14 cellular contexts compared by ENCODE assay signal in the genomic region with DNA sequence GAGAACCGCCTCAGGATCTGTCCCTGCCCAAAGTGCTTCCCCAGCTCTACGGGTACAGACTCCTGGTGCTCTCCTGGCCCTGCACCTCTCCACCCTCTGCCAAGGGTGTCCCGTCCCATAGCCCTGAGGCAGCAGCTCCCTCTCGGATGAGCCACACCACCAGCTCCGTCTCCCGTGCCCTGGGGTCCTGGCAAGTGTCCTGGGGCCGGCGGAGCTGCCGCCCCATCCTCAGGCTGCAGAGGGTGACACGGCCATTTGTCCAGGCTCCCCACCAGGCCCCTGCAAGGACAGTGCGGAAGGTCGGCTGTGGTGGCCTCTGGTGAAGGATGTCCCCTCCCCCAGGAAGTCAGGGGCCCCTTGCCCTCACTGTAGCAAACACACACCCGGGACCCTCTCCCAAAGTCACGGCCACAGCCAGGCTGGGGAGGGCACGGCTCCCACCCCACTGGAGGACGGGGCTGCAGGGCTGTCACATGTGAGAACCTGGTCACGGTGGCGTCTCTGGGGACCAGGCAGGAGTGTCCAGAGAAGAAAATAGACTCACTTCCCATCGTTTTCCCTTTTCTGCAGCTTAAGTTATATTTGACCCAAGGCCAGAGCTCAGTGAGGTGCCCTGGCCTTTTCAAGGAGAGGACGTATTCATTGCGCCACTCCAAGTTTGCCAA.
DNase-seq lines count a peak whose midpoint lies in the region; ATAC-seq, FAIRE-seq and TF ChIP-seq lines count a peak whose summit lies in the region.
"Had no signal": no experiment of that assay in that cellular context is flagged by ENCODE, and none has a peak within 500 bp of the region (broad histone marks: within the 10 kb centered on the region; RNA-seq: fewer than 3 reads in every experiment).

No MANE protein-coding gene starts in this region.

- ATAC-seq in GM19043 (IDR thresholded peaks at IDR 0.05; ENCODE audit: low read depth, unreplicated experiment) (peak; percentile 18), activated B cell treated with CpG ODN at 0.5 μM for 24 hours (ENCODE audit: low read depth) (peak; percentile 17), HepG2 (peak; percentile 42)

- H3K4me3 ChIP-seq in BLaER1 (no peak overlapping the region), HepG2 (replicated peaks in 1 of 3; ENCODE audit: insufficient read depth in 1 of 3, low read depth in 2 of 3, low read length in 3 of 3) (peak overlapping the region in 1 of 3 experiments; percentile 49; a peak in 1 of 6 replicates), transverse colon (no peak overlapping the region)
- H3K4me3 ChIP-seq: upper lobe of left lung had no signal

- H3K4me3 Mint-ChIP-seq in activated B cell treated with CpG ODN at 0.5 μM for 24 hours, result no peak overlapping the region
- no peak overlapping the region for H3K4me3 Mint-ChIP-seq in activated CD4-positive, alpha-beta memory T cell treated with anti-CD3 and anti-CD28 coated beads for 36 hours
- H3K4me3 Mint-ChIP-seq: activated T-cell treated with anti-CD3 and anti-CD28 coated beads, Interleukin-2, amount 50 U/mL, for 24 hours; HFFc6 had no signal

- H3K9me3 ChIP-seq in BLaER1 (no peaks in the 10 kb centered on the region), HepG2 (ENCODE audit: low read length) (no peaks in the 10 kb centered on the region), transverse colon (no peaks in the 10 kb centered on the region)
- H3K9me3 ChIP-seq: upper lobe of left lung had no signal

- TF ChIP-seq POLR2A in HepG2 (IDR thresholded peaks at IDR 0.05; ENCODE audit: insufficient read depth in 1 of 2, low read depth in 2 of 2, low read length in 2 of 2) (no peak), transverse colon (IDR thresholded peaks at IDR 0.05) (no peak)

- H4K20me1 ChIP-seq in BLaER1 (no peaks in the 10 kb centered on the region), HepG2 (ENCODE audit: insufficient read depth, low read length) (no peaks in the 10 kb centered on the region)

- POLR2A ChIA-PET in activated B cell treated with CpG ODN at 0.5 μM for 24 hours (lab: Charles Lee), result interaction anchor here (1.1 to 2.0 kb wide), 5 partner anchors 54 to 145 kb away, joined by 3 to 20 read pairs (median 7); no protein-coding TSS in a partner anchor
- POLR2A ChIA-PET in HepG2 (lab: Yijun Ruan, JAX), result interaction anchor here (1.1 kb wide), 1 partner anchor 101 kb away, joined by 3 read pairs; no protein-coding TSS in a partner anchor
- POLR2A ChIA-PET in activated CD4-positive, alpha-beta memory T cell treated with anti-CD3 and anti-CD28 coated beads for 36 hours (lab: Charles Lee), result no interaction called here

- H3K27ac Mint-ChIP-seq in activated B cell treated with CpG ODN at 0.5 μM for 24 hours, result no peak overlapping the region
- no peak overlapping the region for H3K27ac Mint-ChIP-seq in activated CD4-positive, alpha-beta memory T cell treated with anti-CD3 and anti-CD28 coated beads for 36 hours
- H3K27ac Mint-ChIP-seq: activated T-cell treated with anti-CD3 and anti-CD28 coated beads, Interleukin-2, amount 50 U/mL, for 24 hours; HFFc6; progenitor cell of endocrine pancreas had no signal

- H3K4me1 ChIP-seq in BLaER1 (peaks cover 66% of the 10 kb centered on the region), HepG2 (ENCODE audit: insufficient read depth, low read length) (peaks cover 17% of the 10 kb centered on the region), transverse colon (peaks cover 7 to 12% (median 8%) of the 10 kb centered on the region in 4 donors)

- no peak for FAIRE-seq in HepG2 (lab: Jason Lieb, UNC)
- FAIRE-seq: small intestine had no signal

- H3K9ac ChIP-seq in BLaER1 (no peak overlapping the region), HepG2 (ENCODE audit: insufficient read depth, low read depth, low read length) (no peak overlapping the region)

- no peaks in the 10 kb centered on the region for H3K79me2 ChIP-seq in HepG2 (ENCODE audit: insufficient read depth, low read length)

- H3K27me3 ChIP-seq in BLaER1 (no peaks in the 10 kb centered on the region), HepG2 (ENCODE audit: control insufficient read depth in 1 of 2, insufficient read depth in 2 of 2, low read length in 2 of 2) (peaks cover 6 to 52% of the 10 kb centered on the region in 2 experiments), transverse colon (peaks cover 64% of the 10 kb centered on the region)

- DNase-seq in activated B cell treated with CpG ODN at 0.5 μM for 24 hours (no peak), HepG2 (ENCODE audit: low spot score) (no peak), anterior cingulate cortex (lab: John Stamatoyannopoulos, UW) (no peak), transverse colon (no peak), DMS79 (lab: John Stamatoyannopoulos, UW) (no peak)
- no peak for DNase-seq in activated CD4-positive, alpha-beta memory T cell treated with anti-CD3 and anti-CD28 coated beads for 36 hours
- DNase-seq: NCI-H1417 treated with DMSO at 0.1 percent for 48 hours had no signal

- no peak overlapping the region for H2AFZ ChIP-seq in HepG2 (ENCODE audit: low read length)

- BruUV-seq in HepG2 (replicated peaks; lab: Mats Ljungman, UMichigan), result no TSS peak

- no peak for TF ChIP-seq EP300 in HepG2 (IDR thresholded peaks at IDR 0.05; ENCODE audit: low read depth in 2 of 2, low read length in 2 of 2)
- no peak for TF ChIP-seq EP300 in HepG2 (CRISPR knock-in tag; IDR thresholded peaks at IDR 0.05; ENCODE audit: borderline replicate concordance)
- TF ChIP-seq EP300 in transverse colon (IDR thresholded peaks at IDR 0.05; ENCODE audit: low read depth), result no peak

- H3K27me3 Mint-ChIP-seq in activated B cell treated with CpG ODN at 0.5 μM for 24 hours, result no peaks in the 10 kb centered on the region
- H3K27me3 Mint-ChIP-seq in activated CD4-positive, alpha-beta memory T cell treated with anti-CD3 and anti-CD28 coated beads for 36 hours, result no peaks in the 10 kb centered on the region
- H3K27me3 Mint-ChIP-seq: activated T-cell treated with anti-CD3 and anti-CD28 coated beads, Interleukin-2, amount 50 U/mL, for 24 hours had no signal

- peak overlapping the region; percentile 59 for H3K27ac ChIP-seq in BLaER1
- no peak overlapping the region for H3K27ac ChIP-seq in HepG2 (ENCODE audit: extremely low read length, insufficient read depth, low read length)
- no peak overlapping the region for H3K27ac ChIP-seq in transverse colon
- H3K27ac ChIP-seq: upper lobe of left lung had no signal

- no peak for TF ChIP-seq RAD21 in HepG2 (CRISPR knock-in tag; IDR thresholded peaks at IDR 0.05)

- intact Hi-C loops in activated B cell treated with CpG ODN at 0.5 μM for 24 hours (cut with micrococcal nuclease) (loop anchor here (1.0 kb wide), 4 partner anchors 14 to 200 kb away; no protein-coding TSS in a partner anchor), HepG2 (cut with micrococcal nuclease; ENCODE audit: unreplicated experiment) (loop anchor here (1.0 to 5.0 kb wide), 4 partner anchors 107 to 261 kb away; no protein-coding TSS in a partner anchor), transverse colon (cut with DNase I; ENCODE audit: low total_unique reads) (loop anchor here (5.0 to 10.0 kb wide), 2 partner anchors 109 to 207 kb away; no protein-coding TSS in a partner anchor)
- intact Hi-C loops in activated CD4-positive, alpha-beta memory T cell treated with anti-CD3 and anti-CD28 coated beads for 36 hours (cut with micrococcal nuclease), result loop anchor here (1.0 to 2.0 kb wide), 3 partner anchors 108 to 199 kb away; no protein-coding TSS in a partner anchor

- H3K36me3 ChIP-seq in BLaER1 (no peaks in the 10 kb centered on the region), HepG2 (replicated peaks in 1 of 2; ENCODE audit: control insufficient read depth in 1 of 2, insufficient read depth in 2 of 2, low read length in 2 of 2) (no peaks in the 10 kb centered on the region), transverse colon (no peaks in the 10 kb centered on the region)
- H3K36me3 ChIP-seq: upper lobe of left lung had no signal

- CTCF ChIA-PET in activated B cell treated with CpG ODN at 0.5 μM for 24 hours (lab: Charles Lee), result interaction anchor here (0.6 to 6.3 kb wide), 23 partner anchors 12 to 271 kb away, joined by 3 to 105 read pairs (median 6); partner anchors contain the start of genes LRCOL1 and NOC4L
- CTCF ChIA-PET in HepG2 (lab: Yijun Ruan, JAX; ENCODE audit: low intra/inter-chr PET ratio, low total read pairs), result interaction anchor here (0.7 to 2.3 kb wide), 6 partner anchors 107 to 262 kb away, joined by 3 to 31 read pairs (median 8); no protein-coding TSS in a partner anchor
- CTCF ChIA-PET in activated CD4-positive, alpha-beta memory T cell treated with anti-CD3 and anti-CD28 coated beads for 36 hours (lab: Charles Lee), result interaction anchor here (0.6 to 4.3 kb wide), 25 partner anchors 13 to 274 kb away, joined by 3 to 61 read pairs (median 4); partner anchors contain the start of gene P2RX2

- H3K9me3 Mint-ChIP-seq in activated B cell treated with CpG ODN at 0.5 μM for 24 hours, result no peaks in the 10 kb centered on the region
- H3K9me3 Mint-ChIP-seq in activated CD4-positive, alpha-beta memory T cell treated with anti-CD3 and anti-CD28 coated beads for 36 hours, result no peaks in the 10 kb centered on the region
- H3K9me3 Mint-ChIP-seq: activated T-cell treated with anti-CD3 and anti-CD28 coated beads, Interleukin-2, amount 50 U/mL, for 24 hours had no signal

- H3K4me1 Mint-ChIP-seq in activated B cell treated with CpG ODN at 0.5 μM for 24 hours, result peaks cover 9% of the 10 kb centered on the region
- H3K4me1 Mint-ChIP-seq in activated CD4-positive, alpha-beta memory T cell treated with anti-CD3 and anti-CD28 coated beads for 36 hours (ENCODE audit: low read depth), result no peaks in the 10 kb centered on the region

- in situ Hi-C loops in HepG2 (cut with HindIII; ENCODE audit: extremely low pct_ligation_motif_present, low pct_unique_long_range_greater_than_20kb) (loop anchor here (5.0 kb wide), 3 partner anchors 107 to 192 kb away; no protein-coding TSS in a partner anchor), transverse colon (cut with MboI; ENCODE audit: low pct_ligation_motif_present in 1 of 4, low pct_unique_long_range_greater_than_20kb in 1 of 4, low sequenced_read_pairs in 3 of 4) (loop anchor here (25.0 kb wide), 3 partner anchors 97 to 197 kb away; partner anchors contain the start of genes LRCOL1 (in 3 of the 4) and P2RX2 (in 3 of the 4))

- no peak for TF ChIP-seq CTCF in activated B cell treated with CpG ODN at 0.5 μM for 24 hours (IDR thresholded peaks at IDR 0.05)
- no peak for TF ChIP-seq CTCF in HepG2 (CRISPR knock-in tag; IDR thresholded peaks at IDR 0.05)
- TF ChIP-seq CTCF in transverse colon (IDR thresholded peaks at IDR 0.05), result no peak

- H3K4me2 ChIP-seq in BLaER1 (peak overlapping the region; percentile 85), HepG2 (ENCODE audit: low read depth, low read length) (peak overlapping the region; percentile 62)

- H3K36me3 Mint-ChIP-seq in activated B cell treated with CpG ODN at 0.5 μM for 24 hours (ENCODE audit: low read depth), result no peaks in the 10 kb centered on the region
- H3K36me3 Mint-ChIP-seq in activated CD4-positive, alpha-beta memory T cell treated with anti-CD3 and anti-CD28 coated beads for 36 hours, result no peaks in the 10 kb centered on the region

- WGBS in HepG2 (ENCODE audit: low lambda C conversion rate), result 28% methylated on average over 12 of the region's 21 CpGs
- WGBS in transverse colon (ENCODE audit: low coverage in 1 of 2), 2 donors, result 0 to 71% methylated on average over 1 to 20 of the region's 21 CpGs
